20 cellular contexts compared by ENCODE assay signal in genomic region chr2:129056309-129056958, GRCh38.
A peak's percentile ranks its signal among the peaks of the same experiment; 100 is the strongest.
DNase-seq lines count a peak whose midpoint lies in the region; ATAC-seq and TF ChIP-seq lines count a peak whose summit lies in the region.
"Had no signal": no experiment of that assay in that cellular context is flagged by ENCODE, and none has a peak within 500 bp of the region (broad histone marks: within the 10 kb centered on the region; RNA-seq: fewer than 3 reads in every experiment).

No MANE protein-coding gene starts in this region.

- peak overlapping the region in 10 of 11 experiments; percentile 1 to 87 (median 70); a peak in 19 of 22 replicates for H3K4me2 ChIP-seq in BLaER1 treated with 17β-estradiol and CSF1 and Interleukin-3, amounts not matched to agents 10 nM and 100 nM
- H3K4me2 ChIP-seq in mammary epithelial cell (ENCODE audit: insufficient read depth, low read depth, low read length) (peak overlapping the region; percentile 57), mesenchymal stem cell (ENCODE audit: low read length, poor library complexity, severe bottlenecking) (no peak overlapping the region)

- no peak overlapping the region for H2AK5ac ChIP-seq in mesenchymal stem cell (ENCODE audit: low read length, severe bottlenecking)

- no peak overlapping the region; a peak in 1 of 22 replicates for H3K9ac ChIP-seq in BLaER1 treated with 17β-estradiol and CSF1 and Interleukin-3, amounts not matched to agents 10 nM and 100 nM
- H3K9ac ChIP-seq in mammary epithelial cell (ENCODE audit: insufficient read depth, low read length) = peak overlapping the region; percentile 18
- H3K9ac ChIP-seq in mesenchymal stem cell (ENCODE audit: low read length) = no peak overlapping the region

- H3K23ac ChIP-seq in mesenchymal stem cell (ENCODE audit: low read length in 2 of 2) = no peak overlapping the region

- H3K4me3 Mint-ChIP-seq in endothelial cell (ENCODE audit: unreplicated experiment) = no peak overlapping the region
- H3K4me3 Mint-ChIP-seq: effector memory CD8-positive, alpha-beta T cell; T-helper 1 cell treated with Interleukin-12 subunit alpha and Interleukin-12 subunit beta and Interleukin-4 antibody, amounts not matched to agents 30 μg/mL and 1 μg/mL, for 36 hours had no signal

- no peaks in the 10 kb centered on the region for H3K36me3 Mint-ChIP-seq in endothelial cell (ENCODE audit: low read depth, unreplicated experiment)

- peak overlapping the region in 1 of 2 experiments; percentile 15 for H2BK12ac ChIP-seq in mesenchymal stem cell (ENCODE audit: low read length in 2 of 2)

- CTCF ChIA-PET in mammary epithelial cell (lab: Charles Lee; ENCODE audit: low non-redundant PET) = no interaction called here

- no peaks in the 10 kb centered on the region for H4K20me1 ChIP-seq in BLaER1 treated with 17β-estradiol and CSF1 and Interleukin-3, amounts not matched to agents 10 nM and 100 nM
- H4K20me1 ChIP-seq in mammary epithelial cell (ENCODE audit: insufficient read depth, low read length) = no peaks in the 10 kb centered on the region

- H3K36me3 ChIP-seq in BLaER1 treated with 17β-estradiol and CSF1 and Interleukin-3, amounts not matched to agents 10 nM and 100 nM = no peaks in the 10 kb centered on the region
- H3K36me3 ChIP-seq in mammary epithelial cell (ENCODE audit: insufficient read depth, low read length) (no peaks in the 10 kb centered on the region), mesenchymal stem cell (ENCODE audit: control insufficient read depth in 1 of 2, insufficient read depth in 2 of 2, low read depth in 1 of 2, low read length in 2 of 2) (no peaks in the 10 kb centered on the region), left lung (no peaks in the 10 kb centered on the region)

- dilution Hi-C loops in mammary epithelial cell (cut with HindIII; ENCODE audit: low sequenced_read_pairs) = no loop called here

- H2BK5ac ChIP-seq in mesenchymal stem cell (ENCODE audit: low read depth, low read length, poor library complexity, severe bottlenecking) = no peak overlapping the region

- no peak overlapping the region for H3K4me3 ChIP-seq in BLaER1 treated with 17β-estradiol and CSF1 and Interleukin-3, amounts not matched to agents 10 nM and 100 nM
- H3K4me3 ChIP-seq in mammary epithelial cell (replicated peaks in 1 of 3; ENCODE audit: insufficient read depth in 1 of 3, low read depth in 2 of 3, low read length in 3 of 3) (no peak overlapping the region), mesenchymal stem cell (ENCODE audit: insufficient read depth in 1 of 2, low read depth in 1 of 2, low read length in 2 of 2) (no peak overlapping the region), left lung (no peak overlapping the region)
- H3K4me3 ChIP-seq: body of pancreas, lung had no signal

- H4K91ac ChIP-seq in mesenchymal stem cell (ENCODE audit: low read length) = no peak overlapping the region

- H3K9me3 ChIP-seq in BLaER1 treated with 17β-estradiol and CSF1 and Interleukin-3, amounts not matched to agents 10 nM and 100 nM (replicated peaks in 1 of 11) = peaks cover 0 to under 1% (median 0%) of the 10 kb centered on the region in 11 experiments; a peak in 2 of 22 replicates
- no peaks in the 10 kb centered on the region for H3K9me3 ChIP-seq in mammary epithelial cell (replicated peaks; ENCODE audit: insufficient read depth, low read length)
- peaks cover 1% of the 10 kb centered on the region for H3K9me3 ChIP-seq in mesenchymal stem cell (ENCODE audit: control insufficient read depth, low read length)
- H3K9me3 ChIP-seq in left lung = no peaks in the 10 kb centered on the region
- H3K9me3 ChIP-seq: body of pancreas had no signal

- H3K4me1 Mint-ChIP-seq in endothelial cell (ENCODE audit: unreplicated experiment) = no peaks in the 10 kb centered on the region

- no peaks in the 10 kb centered on the region for H3K79me1 ChIP-seq in mesenchymal stem cell (replicated peaks; ENCODE audit: low read length, poor library complexity, severe bottlenecking)

- H2AFZ ChIP-seq in mammary epithelial cell (ENCODE audit: low read depth, low read length) (peak overlapping the region; percentile 67), mesenchymal stem cell (ENCODE audit: low read depth, low read length) (no peak overlapping the region)

- no peaks in the 10 kb centered on the region for H3K9me3 Mint-ChIP-seq in endothelial cell (ENCODE audit: unreplicated experiment)
- H3K9me3 Mint-ChIP-seq: T-helper 1 cell treated with Interleukin-12 subunit alpha and Interleukin-12 subunit beta and Interleukin-4 antibody, amounts not matched to agents 30 μg/mL and 1 μg/mL, for 36 hours had no signal

- no peak overlapping the region for H3K14ac ChIP-seq in mesenchymal stem cell (ENCODE audit: low read length in 2 of 2)

- H2BK15ac ChIP-seq in mesenchymal stem cell (ENCODE audit: low read depth, poor library complexity, severe bottlenecking) = no peak overlapping the region

- 0 out of 22 replicates have a peak, but pooled peaks cover 0 to 9% (median 0%) of the 10 kb centered on the region in 11 experiments for H3K27me3 ChIP-seq in BLaER1 treated with 17β-estradiol and CSF1 and Interleukin-3, amounts not matched to agents 10 nM and 100 nM
- H3K27me3 ChIP-seq in mammary epithelial cell (ENCODE audit: insufficient read depth, low read length) = no peaks in the 10 kb centered on the region
- H3K27me3 ChIP-seq in mesenchymal stem cell (ENCODE audit: control insufficient read depth in 1 of 2, insufficient read depth in 1 of 2, low read length in 2 of 2) = no peaks in the 10 kb centered on the region
- H3K27me3 ChIP-seq in left lung = no peaks in the 10 kb centered on the region
- H3K27me3 ChIP-seq: body of pancreas had no signal

- WGBS in mammary epithelial cell (ENCODE audit: low coverage, missing lambda C conversion rate) = 3% methylated on average over 4 of the region's 5 CpGs
- 62% methylated on average over 5 of the region's 5 CpGs for WGBS in mesenchymal stem cell

- peak; percentile 48 for ATAC-seq in omental fat pad (ENCODE audit: low FRiP score)
- ATAC-seq in left lung = no peak
- ATAC-seq: body of pancreas; effector memory CD8-positive, alpha-beta T cell had no signal

- intact Hi-C loops in mammary epithelial cell (cut with micrococcal nuclease) (loop anchor here (2.0 to 10.0 kb wide), 2 partner anchors 30 to 252 kb away; no protein-coding TSS in a partner anchor), left lung (cut with DNase I) (no loop called here)

- no peak for TF ChIP-seq CTCF in mammary epithelial cell (conservative IDR thresholded peaks at IDR 0.05 in 1 of 2, IDR thresholded peaks at IDR 0.05 in 1 of 2; ENCODE audit: extremely low read depth in 1 of 2, insufficient read depth in 1 of 2, low read depth in 1 of 2, low read length in 2 of 2)
- no peak for TF ChIP-seq CTCF in omental fat pad (IDR thresholded peaks at IDR 0.05)
- no peak for TF ChIP-seq CTCF in endothelial cell (IDR thresholded peaks at IDR 0.05; ENCODE audit: unreplicated experiment)
- no peak for TF ChIP-seq CTCF in left lung (IDR thresholded peaks at IDR 0.05)

- no peak overlapping the region for H3K18ac ChIP-seq in mesenchymal stem cell (ENCODE audit: low read depth in 1 of 2, low read length in 2 of 2)

- H4K8ac ChIP-seq in mesenchymal stem cell (ENCODE audit: low read length) = no peak overlapping the region

- H3K27ac Mint-ChIP-seq in endothelial cell (ENCODE audit: unreplicated experiment) = no peak overlapping the region
- H3K27ac Mint-ChIP-seq: effector memory CD8-positive, alpha-beta T cell; T-helper 1 cell treated with Interleukin-12 subunit alpha and Interleukin-12 subunit beta and Interleukin-4 antibody, amounts not matched to agents 30 μg/mL and 1 μg/mL, for 36 hours had no signal

- H3K4ac ChIP-seq in mesenchymal stem cell (ENCODE audit: low read depth in 1 of 2, low read length in 2 of 2) = no peak overlapping the region

- H2BK120ac ChIP-seq in mesenchymal stem cell (ENCODE audit: low read depth, low read length) = no peak overlapping the region

- in situ Hi-C loops in mammary epithelial cell (cut with MboI; ENCODE audit: low sequenced_read_pairs in 2 of 2) = no loop called here

- peak overlapping the region in 3 of 11 experiments; percentile 14 to 27 (median 25); a peak in 3 of 22 replicates for H3K27ac ChIP-seq in BLaER1 treated with 17β-estradiol and CSF1 and Interleukin-3, amounts not matched to agents 10 nM and 100 nM
- H3K27ac ChIP-seq in mammary epithelial cell (ENCODE audit: insufficient read depth, low read depth, low read length) (peak overlapping the region; percentile 64), mesenchymal stem cell (ENCODE audit: low read length, poor library complexity, severe bottlenecking) (no peak overlapping the region), left lung (no peak overlapping the region)
- H3K27ac ChIP-seq: body of pancreas had no signal

- no peaks in the 10 kb centered on the region for H3K79me2 ChIP-seq in mammary epithelial cell (ENCODE audit: insufficient read depth, low read length)

- no TSS peak for BruUV-seq in mammary epithelial cell (replicated peaks; lab: Mats Ljungman, UMichigan)

- DNase-seq in NCI-H2171 (lab: John Stamatoyannopoulos, UW) (peak; percentile 2), mammary epithelial cell (peak; percentile 98), omental fat pad (ENCODE audit: low spot score) (no peak), mesenchymal stem cell (no peak), endothelial cell (ENCODE audit: low spot score) (no peak), left lung (no peak)
- DNase-seq in activated CD4-positive, alpha-beta T cell treated with anti-CD3 and anti-CD28 coated beads, Interleukin-2, amount 50 U/mL, for 48 hours = no peak
- DNase-seq: activated T-cell treated with anti-CD3 and anti-CD28 coated beads, Interleukin-2, amount 50 U/mL, for 1 hour; body of pancreas; C1 segment of cervical spinal cord; effector memory CD8-positive, alpha-beta T cell; HCEC 1CT; kidney glomerular epithelial cell; NCI-H1436; small intestine; stimulated activated CD4-positive, alpha-beta T cell treated with anti-CD3 and anti-CD28 coated beads, Interleukin-4, amount 100 ng/mL, for 1 hour; stimulated activated naive CD4-positive, alpha-beta T cell had no signal

- H3K27me3 Mint-ChIP-seq in endothelial cell (ENCODE audit: unreplicated experiment) = peaks cover 3% of the 10 kb centered on the region
- H3K27me3 Mint-ChIP-seq: effector memory CD8-positive, alpha-beta T cell had no signal

- H3K4me1 ChIP-seq in BLaER1 treated with 17β-estradiol and CSF1 and Interleukin-3, amounts not matched to agents 10 nM and 100 nM = peaks cover 11 to 38% (median 29%) of the 10 kb centered on the region in 10 experiments
- H3K4me1 ChIP-seq in mammary epithelial cell (ENCODE audit: insufficient read depth, low read length) (peaks cover 45% of the 10 kb centered on the region), mesenchymal stem cell (ENCODE audit: control insufficient read depth, insufficient read depth, low read depth, low read length) (no peaks in the 10 kb centered on the region), left lung (no peaks in the 10 kb centered on the region)
- H3K4me1 ChIP-seq: body of pancreas had no signal

Comparison
In these comparisons a context has a peak if more than half of its experiments do, and no peak if none do; other contexts are left out.
1. DNase-seq: peak in NCI-H2171 (single experiment) and mammary epithelial cell (single experiment); none in omental fat pad (single experiment), mesenchymal stem cell (single experiment), endothelial cell (single experiment), left lung (0 of 2) and activated CD4-positive, alpha-beta T cell treated with anti-CD3 and anti-CD28 coated beads, Interleukin-2, amount 50 U/mL, for 48 hours (0 of 2).